In genomic region chr2:240303896-240304745, GRCh38 we compare ENCODE assay signal across 15 cellular contexts.
"Had no signal": no experiment of that assay in that cellular context is flagged by ENCODE, and none has a peak within 500 bp of the region (broad histone marks: within the 10 kb centered on the region; RNA-seq: fewer than 3 reads in every experiment).

No MANE protein-coding gene starts in this region.

- H3K27ac ChIP-seq: brain microvascular endothelial cell, suprapubic skin had no signal

- H3K9me3 ChIP-seq: suprapubic skin had no signal

- H3K4me3 ChIP-seq: suprapubic skin had no signal

- DNase-seq: activated CD4-positive, alpha-beta T cell treated with anti-CD3 and anti-CD28 coated beads, Interleukin-2, amount 50 U/mL, for 48 hours; activated CD4-positive, CD25-positive, alpha-beta regulatory T cell treated with anti-CD3 and anti-CD28 coated beads, Interleukin-2, amount 50 U/mL, for 72 hours; amygdala; brain microvascular endothelial cell; cerebellar nuclear complex; hippocampal formation; kidney glomerular epithelial cell; naive thymus-derived CD4-positive, alpha-beta T cell; occipital lobe; stimulated activated CD4-positive, alpha-beta T cell treated with anti-CD3 and anti-CD28 coated beads, Interleukin-4, amount 100 ng/mL, for 1 hour; stimulated activated CD8-positive, alpha-beta memory T cell treated with anti-CD3 and anti-CD28 coated beads, Interleukin-4, amount 100 ng/mL, for 48 hours; stimulated activated naive CD8-positive, alpha-beta T cell treated with anti-CD3 and anti-CD28 coated beads, Interleukin-15, Interleukin-2, amounts not matched to agents 100 U/mL and 50 U/mL, for 24 hours; SW 1271 had no signal

- H3K36me3 ChIP-seq: brain microvascular endothelial cell, suprapubic skin had no signal

- H3K27me3 ChIP-seq: brain microvascular endothelial cell had no signal

- H3K4me1 ChIP-seq: suprapubic skin had no signal

- ATAC-seq: activated naive CD4-positive, alpha-beta T cell treated with anti-CD3 and anti-CD28 coated beads, Interleukin-2, amount 50 U/mL, for 72 hours; naive thymus-derived CD4-positive, alpha-beta T cell; stimulated activated naive CD8-positive, alpha-beta T cell treated with anti-CD3 and anti-CD28 coated beads, Interleukin-15, Interleukin-2, amounts not matched to agents 100 U/mL and 50 U/mL, for 24 hours had no signal
